8 cellular contexts compared by ENCODE assay signal in the genomic region with DNA sequence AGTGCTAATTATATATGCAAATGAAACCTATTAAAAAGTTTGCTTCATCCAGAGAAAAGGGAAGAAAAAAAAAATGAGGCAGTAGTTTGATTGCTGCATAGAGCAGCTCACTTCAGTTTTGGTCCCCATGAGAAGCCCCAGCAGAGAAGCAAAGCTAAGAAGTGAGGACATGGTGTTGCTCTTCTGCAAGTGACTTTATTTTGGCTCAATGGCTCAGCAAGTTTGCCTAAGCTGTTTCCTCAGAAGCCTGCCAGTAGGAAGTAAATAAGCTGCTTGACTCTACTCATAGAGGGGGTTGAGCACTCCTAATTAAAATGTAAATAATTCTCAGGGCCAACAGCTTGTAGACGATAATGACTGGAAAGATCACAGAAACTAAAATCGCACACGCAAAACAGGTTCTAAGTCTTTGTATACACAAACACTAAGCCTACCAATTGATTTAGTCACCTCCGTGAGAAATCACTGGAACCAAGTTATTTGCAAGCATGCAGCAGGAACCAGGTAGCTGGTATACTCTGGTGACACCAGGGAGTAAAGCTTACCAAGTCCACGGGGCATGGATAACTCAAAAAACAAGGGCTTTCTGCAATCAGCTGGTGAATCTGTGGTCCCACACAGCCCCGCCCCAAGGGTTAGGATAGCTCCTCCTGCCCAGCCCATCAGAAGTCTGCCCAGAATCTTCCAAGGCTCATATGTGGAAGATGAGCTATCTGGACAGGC. TPM values are rescaled to one million over a fixed set of nuclear protein-coding genes. Genes with fewer than 3 reads are reported as not detected.
A peak's percentile ranks its signal among the peaks of the same experiment; 100 is the strongest.
DNase-seq lines count a peak whose midpoint lies in the region; ATAC-seq, FAIRE-seq and TF ChIP-seq lines count a peak whose summit lies in the region.

No MANE protein-coding gene starts in this region.

- H3K18ac ChIP-seq in IMR-90 (ENCODE audit: low read depth, low read length): peak overlapping the region; percentile 94

- H2BK20ac ChIP-seq in IMR-90 (ENCODE audit: low read depth, low read length): peak overlapping the region; percentile 99

- H3K79me2 ChIP-seq in astrocyte (ENCODE audit: insufficient read depth, low read length): no peaks in the 10 kb centered on the region

- peak overlapping the region; percentile 42 to 54 for H4K8ac ChIP-seq in IMR-90 (ENCODE audit: low read depth in 2 of 2, low read length in 2 of 2)

- H3K4me3 ChIP-seq in AG10803 (ENCODE audit: low read length) (no peak overlapping the region), IMR-90 (ENCODE audit: insufficient read depth, low read depth, low read length) (no peak overlapping the region), astrocyte (ENCODE audit: insufficient read depth, low read depth, low read length) (peak overlapping the region; percentile 2)

- H3K9me3 ChIP-seq in IMR-90 (ENCODE audit: control insufficient read depth, insufficient read depth, low read length) (no peaks in the 10 kb centered on the region), astrocyte (ENCODE audit: insufficient read depth, low read depth, low read length) (no peaks in the 10 kb centered on the region)

- DNase-seq in AG10803 (ENCODE audit: low read depth): peak; percentile 23
- DNase-seq in IMR-90: no peak
- no peak for DNase-seq in astrocyte (ENCODE audit: low read depth)
- peak in 1 of 10 donors; percentile 13 for DNase-seq in naive thymus-derived CD8-positive, alpha-beta T cell
- no peak for DNase-seq in COLO829 (ENCODE audit: low spot score)
- DNase-seq in NCI-H2081 treated with DMSO at 0.1 percent for 48 hours (lab: John Stamatoyannopoulos, UW): no peak

- H4K20me1 ChIP-seq in IMR-90 (ENCODE audit: insufficient read depth, low read length) (no peaks in the 10 kb centered on the region), astrocyte (ENCODE audit: insufficient read depth, low read length) (no peaks in the 10 kb centered on the region)

- peak overlapping the region; percentile 82 for H3K4ac ChIP-seq in IMR-90 (ENCODE audit: low read depth, low read length)

- peak; percentile 23 for ATAC-seq in GM18867 (IDR thresholded peaks at IDR 0.05; ENCODE audit: unreplicated experiment)
- ATAC-seq in IMR-90 (ENCODE audit: low read depth): peak; percentile 28
- ATAC-seq in naive thymus-derived CD8-positive, alpha-beta T cell: peak; percentile 31 to 32
- ATAC-seq in HG02610 (IDR thresholded peaks at IDR 0.05; ENCODE audit: unreplicated experiment): no peak

- no peak for TF ChIP-seq POLR2A in IMR-90 (IDR thresholded peaks at IDR 0.05; ENCODE audit: low read depth, low read length)

- no peaks in the 10 kb centered on the region for H3K36me3 ChIP-seq in IMR-90 (ENCODE audit: control insufficient read depth, insufficient read depth, low read length)
- no peaks in the 10 kb centered on the region for H3K36me3 ChIP-seq in astrocyte (ENCODE audit: insufficient read depth, low read length)

- dilution Hi-C loops in IMR-90 (cut with HindIII; ENCODE audit: low sequenced_read_pairs, unreplicated experiment): no loop called here

- H3K9me1 ChIP-seq in IMR-90 (ENCODE audit: insufficient read depth, low read length): 0 out of 2 replicates have a peak, but pooled peaks cover 6% of the 10 kb centered on the region

- no peaks in the 10 kb centered on the region for H3K27me3 ChIP-seq in IMR-90 (ENCODE audit: control insufficient read depth, insufficient read depth, low read length)
- H3K27me3 ChIP-seq in astrocyte (ENCODE audit: insufficient read depth, low read length): no peaks in the 10 kb centered on the region

- no CpG with 5 or more reads among the region's 6 CpGs for WGBS in IMR-90 (ENCODE audit: extremely low coverage in 2 of 2, insufficient read length in 1 of 2), 2 experiments

- peak overlapping the region; percentile 43 for H2AK9ac ChIP-seq in IMR-90 (replicated peaks; ENCODE audit: low read depth, low read length, poor library complexity)

- H3K4me2 ChIP-seq in IMR-90 (ENCODE audit: low read depth, low read length) (peak overlapping the region; percentile 30), astrocyte (ENCODE audit: low read length) (peak overlapping the region; percentile 84)

- peaks cover 39% of the 10 kb centered on the region for H3K4me1 Mint-ChIP-seq in astrocyte (ENCODE audit: low read depth, unreplicated experiment)
- H3K4me1 Mint-ChIP-seq in naive thymus-derived CD8-positive, alpha-beta T cell: peaks cover 25 to 46% (median 39%) of the 10 kb centered on the region in 4 donors

- peak overlapping the region; percentile 89 for H4K5ac ChIP-seq in IMR-90 (ENCODE audit: low read depth, low read length)

- TF ChIP-seq CTCF in AG10803 (conservative IDR thresholded peaks at IDR 0.05; ENCODE audit: low read length) (no peak), IMR-90 (conservative IDR thresholded peaks at IDR 0.05; ENCODE audit: low read depth, low read length) (no peak), astrocyte (IDR thresholded peaks at IDR 0.05; ENCODE audit: insufficient read depth, low read depth, low read length) (no peak)

- H3K27ac Mint-ChIP-seq in astrocyte (ENCODE audit: unreplicated experiment): peak overlapping the region; percentile 95
- H3K27ac Mint-ChIP-seq in naive thymus-derived CD8-positive, alpha-beta T cell: peak overlapping the region; percentile 51 to 98 (median 73)

- peak overlapping the region; percentile 98 for H2BK5ac ChIP-seq in IMR-90 (ENCODE audit: low read depth, low read length, poor library complexity, severe bottlenecking)

- H3K27ac ChIP-seq in IMR-90 (ENCODE audit: insufficient read depth, low read length): peak overlapping the region; percentile 86
- H3K27ac ChIP-seq in astrocyte (ENCODE audit: low read depth, low read length): peak overlapping the region; percentile 97

- peak overlapping the region; percentile 74; the same call in 1 of the 2 replicates for H3K56ac ChIP-seq in IMR-90 (ENCODE audit: extremely low read depth, insufficient read depth, low read length)

- H3K14ac ChIP-seq in IMR-90 (replicated peaks; ENCODE audit: low read depth, low read length): peak overlapping the region; percentile 32

- in situ Hi-C loops in IMR-90 (cut with MboI; ENCODE audit: low sequenced_read_pairs): no loop called here

- peaks cover 2 to 7% of the 10 kb centered on the region in 2 experiments; a peak in 2 of 4 replicates for H3K79me1 ChIP-seq in IMR-90 (ENCODE audit: low read depth in 1 of 2, low read length in 2 of 2)

- H3K4me3 Mint-ChIP-seq in astrocyte (ENCODE audit: unreplicated experiment): no peak overlapping the region
- peak overlapping the region; percentile 4 to 76 (median 50) for H3K4me3 Mint-ChIP-seq in naive thymus-derived CD8-positive, alpha-beta T cell

- peak overlapping the region; percentile 82 for H2BK15ac ChIP-seq in IMR-90 (ENCODE audit: low read depth, low read length)

- H2AK5ac ChIP-seq in IMR-90 (ENCODE audit: low read depth, low read length): peak overlapping the region; percentile 57; the same call in 1 of the 2 replicates

- H4K91ac ChIP-seq in IMR-90 (ENCODE audit: insufficient read depth, low read depth, low read length): peak overlapping the region; percentile 67

- H2AFZ ChIP-seq in IMR-90 (replicated peaks; ENCODE audit: low read length, poor library complexity): peak overlapping the region; percentile 76
- H2AFZ ChIP-seq in astrocyte (ENCODE audit: low read depth, low read length): peak overlapping the region; percentile 8

- CTCF ChIA-PET in IMR-90 (lab: Yijun Ruan, JAX): interaction anchor here (0.7 to 1.7 kb wide), 7 partner anchors 10 to 72 kb away, joined by 3 to 5 read pairs (median 3); no protein-coding TSS in a partner anchor

- H3K36me3 Mint-ChIP-seq in astrocyte (ENCODE audit: low read depth, unreplicated experiment): no peaks in the 10 kb centered on the region
- H3K36me3 Mint-ChIP-seq in naive thymus-derived CD8-positive, alpha-beta T cell: no peaks in the 10 kb centered on the region

- no peaks in the 10 kb centered on the region for H3K27me3 Mint-ChIP-seq in astrocyte (ENCODE audit: low read depth, unreplicated experiment)
- H3K27me3 Mint-ChIP-seq in naive thymus-derived CD8-positive, alpha-beta T cell: no peaks in the 10 kb centered on the region

- H3K9me3 Mint-ChIP-seq in astrocyte (ENCODE audit: unreplicated experiment): no peaks in the 10 kb centered on the region
- H3K9me3 Mint-ChIP-seq in naive thymus-derived CD8-positive, alpha-beta T cell: no peaks in the 10 kb centered on the region

- peaks cover 20% of the 10 kb centered on the region for H3K4me1 ChIP-seq in IMR-90 (ENCODE audit: control insufficient read depth, insufficient read depth, low read length)
- H3K4me1 ChIP-seq in astrocyte (ENCODE audit: insufficient read depth, low read length): peaks cover 38% of the 10 kb centered on the region

- no peak for TF ChIP-seq RAD21 in IMR-90 (IDR thresholded peaks at IDR 0.05; ENCODE audit: low read length)

- H3K9ac ChIP-seq in IMR-90 (ENCODE audit: low read depth, low read length): peak overlapping the region; percentile 44; the same call in 1 of the 2 replicates
- peak overlapping the region; percentile 84 for H3K9ac ChIP-seq in astrocyte (ENCODE audit: low read length)

- H2BK120ac ChIP-seq in IMR-90 (ENCODE audit: low read depth, low read length): peak overlapping the region; percentile 99

- intact Hi-C loops in IMR-90 (cut with micrococcal nuclease): no loop called here

- peak overlapping the region; percentile 47 for H3K23ac ChIP-seq in IMR-90 (ENCODE audit: low read depth, low read length)

- POLR2A ChIA-PET in IMR-90 (lab: Charles Lee; ENCODE audit: unreplicated experiment): interaction anchor here (0.6 to 3.7 kb wide), 10 partner anchors 12 to 1855 kb away, joined by 3 to 57 read pairs (median 4); partner anchors contain the start of gene NABP1
- POLR2A ChIA-PET in naive thymus-derived CD8-positive, alpha-beta T cell (lab: Charles Lee): interaction anchor here (0.8 to 1.7 kb wide), 5 partner anchors 10 to 38 kb away, joined by 3 to 11 read pairs (median 4); no protein-coding TSS in a partner anchor

- no peak for FAIRE-seq in astrocyte (lab: Jason Lieb, UNC)

- BruUV-seq in IMR-90 (replicated peaks; lab: Mats Ljungman, UMichigan): no TSS peak

TF ChIP-seq in IMR-90, 13 proteins besides CTCF, POLR2A, EP300 and RAD21 (continues in another document):
- no peak for TF ChIP-seq RFX5 (IDR thresholded peaks at IDR 0.05; ENCODE audit: low read depth, low read length)

RNA-seq across cellular contexts. Expression of gene NABP1, which starts 39.7 kb away (rescaled TPM):
- total RNA-seq in IMR-90 (2012; rRNA removed) (57.7 and 141 TPM in 2 replicates), astrocyte (181 and 213 TPM in 2 replicates)
- 46.3 and 73.3 TPM in 2 replicates for polyA plus RNA-seq in IMR-90 (2012; rRNA removed)
- polyA plus RNA-seq in IMR-90 (2012; cell fraction: cytosol; rRNA removed): 8.2 and 11.9 TPM in 2 replicates
- 124 and 666 TPM in 2 replicates for polyA plus RNA-seq in IMR-90 (2012; cell fraction: nucleus; rRNA removed; ENCODE audit: low replicate concordance)
- 10 to 100 TPM; 38.0 to 38.8 TPM for total RNA-seq in naive thymus-derived CD8-positive, alpha-beta T cell
- polyA plus RNA-seq in naive thymus-derived CD8-positive, alpha-beta T cell: 1 to 10 TPM; 3.5 to 4.7 (median 4.0) TPM
